Comparison of ENCODE assay signal across 13 cellular contexts in the genomic region with DNA sequence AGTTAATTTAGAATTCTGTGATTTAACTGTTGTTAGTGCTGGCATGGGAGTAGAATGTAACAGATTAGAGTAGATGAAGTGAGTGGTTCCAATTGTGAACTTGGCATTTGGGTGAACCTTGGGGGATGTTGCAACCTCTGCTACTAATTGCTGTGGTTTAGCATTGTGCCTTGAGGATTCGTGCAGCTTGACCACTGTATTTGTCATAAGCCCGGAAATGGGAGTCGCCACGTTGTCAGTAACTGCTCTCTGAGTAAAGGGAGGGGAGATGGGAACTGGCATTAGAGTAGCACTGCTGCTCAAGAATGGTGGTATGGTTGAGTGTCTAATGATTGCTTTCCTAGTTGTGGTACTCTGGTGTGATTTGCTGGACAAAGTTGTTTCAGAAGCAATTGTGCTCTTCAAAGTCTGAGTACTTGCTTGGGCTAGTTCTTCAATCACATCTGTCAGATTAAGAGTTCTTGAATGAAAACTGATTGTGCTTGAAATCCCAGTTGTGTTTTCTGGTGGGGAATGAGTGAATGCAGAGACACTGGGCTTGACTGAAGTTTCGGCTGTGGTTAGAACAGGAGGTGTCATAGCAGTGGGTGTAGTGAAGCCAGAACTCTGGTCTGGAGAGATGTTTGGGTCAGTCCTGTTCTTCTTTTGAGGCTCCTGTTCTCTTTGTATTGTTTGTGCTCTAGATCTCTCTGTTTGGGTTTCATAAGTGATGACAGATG. TPM values are rescaled to one million over a fixed set of nuclear protein-coding genes. Genes with fewer than 3 reads are reported as not detected.
DNase-seq lines count a peak whose midpoint lies in the region; ATAC-seq and TF ChIP-seq lines count a peak whose summit lies in the region.
"Had no signal": no experiment of that assay in that cellular context is flagged by ENCODE, and none has a peak within 500 bp of the region (broad histone marks: within the 10 kb centered on the region; RNA-seq: fewer than 3 reads in every experiment).

No MANE protein-coding gene starts in this region.

- H3K36me3 Mint-ChIP-seq in naive thymus-derived CD8-positive, alpha-beta T cell: no peaks in the 10 kb centered on the region
- H3K36me3 Mint-ChIP-seq: activated naive CD8-positive, alpha-beta T cell treated with anti-CD3 and anti-CD28 coated beads for 36 hours had no signal

- ATAC-seq in omental fat pad (ENCODE audit: low FRiP score) (peak; percentile 67), HG03139 (IDR thresholded peaks at IDR 0.05; ENCODE audit: unreplicated experiment) (no peak), HG03442 (IDR thresholded peaks at IDR 0.05; ENCODE audit: unreplicated experiment) (no peak), HG02852 (IDR thresholded peaks at IDR 0.05; ENCODE audit: unreplicated experiment) (no peak)
- no peak for ATAC-seq in naive thymus-derived CD8-positive, alpha-beta T cell

- POLR2A ChIA-PET in naive thymus-derived CD8-positive, alpha-beta T cell (lab: Charles Lee): no interaction called here

- no peaks in the 10 kb centered on the region for H3K4me1 Mint-ChIP-seq in naive thymus-derived CD8-positive, alpha-beta T cell
- H3K4me1 Mint-ChIP-seq: activated naive CD8-positive, alpha-beta T cell treated with anti-CD3 and anti-CD28 coated beads for 36 hours had no signal

- no peak overlapping the region for H3K27ac Mint-ChIP-seq in naive thymus-derived CD8-positive, alpha-beta T cell
- H3K27ac Mint-ChIP-seq: activated naive CD8-positive, alpha-beta T cell treated with anti-CD3 and anti-CD28 coated beads for 36 hours had no signal

- no peaks in the 10 kb centered on the region for H3K9me3 Mint-ChIP-seq in naive thymus-derived CD8-positive, alpha-beta T cell
- H3K9me3 Mint-ChIP-seq: activated naive CD8-positive, alpha-beta T cell treated with anti-CD3 and anti-CD28 coated beads for 36 hours had no signal

- peaks cover 3 to 26% (median 7%) of the 10 kb centered on the region in 5 donors for H3K27me3 Mint-ChIP-seq in naive thymus-derived CD8-positive, alpha-beta T cell

- H3K4me3 ChIP-seq in cardiac fibroblast (replicated peaks in 1 of 2; ENCODE audit: low read depth in 2 of 2, low read length in 2 of 2): no peak overlapping the region

- DNase-seq in GM03348 (ENCODE audit: low spot score): peak; percentile 84
- peak; percentile 96 to 100 for DNase-seq in NOMO-1 (lab: John Stamatoyannopoulos, UW; ENCODE audit: unreplicated experiment in 2 of 2)
- DNase-seq in cardiac fibroblast (ENCODE audit: low read depth in 2 of 2): peak; percentile 88 to 96
- no peak for DNase-seq in omental fat pad (ENCODE audit: low spot score)
- no peak for DNase-seq in naive thymus-derived CD8-positive, alpha-beta T cell
- DNase-seq: activated CD4-positive, alpha-beta T cell treated with anti-CD3 and anti-CD28 coated beads for 1 hour; activated naive CD8-positive, alpha-beta T cell treated with anti-CD3 and anti-CD28 coated beads for 36 hours; DND-41; Karpas-422 had no signal

- no peak overlapping the region for H3K4me3 Mint-ChIP-seq in naive thymus-derived CD8-positive, alpha-beta T cell
- H3K4me3 Mint-ChIP-seq: activated naive CD8-positive, alpha-beta T cell treated with anti-CD3 and anti-CD28 coated beads for 36 hours had no signal

- no peak for TF ChIP-seq CTCF in cardiac fibroblast (IDR thresholded peaks at IDR 0.05; ENCODE audit: low read depth, low read length)
- TF ChIP-seq CTCF in omental fat pad (IDR thresholded peaks at IDR 0.05): no peak

RNA-seq across cellular contexts. Expression of a gene that starts 15.4 kb away (rescaled TPM):
- total RNA-seq in omental fat pad: 10 to 100 TPM in 1 of 4 donors, 1 to 10 TPM in 3; 3.2 to 10.3 (median 6.5) TPM
- total RNA-seq in naive thymus-derived CD8-positive, alpha-beta T cell: not detected
- polyA plus RNA-seq in naive thymus-derived CD8-positive, alpha-beta T cell: not detected
- total RNA-seq: activated naive CD8-positive, alpha-beta T cell treated with anti-CD3 and anti-CD28 coated beads for 36 hours; pulmonary artery endothelial cell had no signal

Comparison
In these comparisons a context has a peak if more than half of its experiments do, and no peak if none do; other contexts are left out.
1. DNase-seq: peak in GM03348 (single experiment), NOMO-1 (2 of 2) and cardiac fibroblast (2 of 2); none in omental fat pad (single experiment) and naive thymus-derived CD8-positive, alpha-beta T cell (0 of 10).